ENCODE assay signal across 11 cellular contexts in the genomic region with DNA sequence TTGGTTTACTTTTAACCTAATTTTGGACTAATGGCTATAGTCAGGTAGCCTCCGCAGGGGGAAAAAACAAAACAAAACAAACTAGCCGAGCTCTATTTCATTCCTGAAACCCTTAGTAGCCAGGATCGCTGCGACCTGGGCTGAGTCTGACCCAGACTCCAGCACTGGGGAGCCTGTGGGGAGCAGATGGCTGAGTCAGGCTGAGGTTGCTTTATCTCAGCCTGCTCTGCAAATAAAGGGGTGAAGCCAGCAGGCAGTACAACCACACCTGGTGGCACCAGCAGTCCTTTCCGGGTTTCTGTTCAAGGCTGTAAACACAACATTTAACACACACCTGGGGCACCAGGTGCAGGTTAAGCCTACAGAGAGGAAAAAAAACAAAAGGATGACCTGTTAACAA.
DNase-seq lines count a peak whose midpoint lies in the region; ATAC-seq lines count a peak whose summit lies in the region.
"Had no signal": no experiment of that assay in that cellular context is flagged by ENCODE, and none has a peak within 500 bp of the region (broad histone marks: within the 10 kb centered on the region; RNA-seq: fewer than 3 reads in every experiment).

No MANE protein-coding gene starts in this region.

- no peak overlapping the region for H3K27ac Mint-ChIP-seq in stimulated activated naive CD8-positive, alpha-beta T cell treated with anti-CD3 and anti-CD28 coated beads, Interleukin-15, amount 100 ng/mL, for 72 hours

- H3K9me3 ChIP-seq in mucosa of rectum (ENCODE audit: control insufficient read depth in 2 of 2, low read length in 2 of 2) = no peaks in the 10 kb centered on the region

- peaks cover 15 to 23% of the 10 kb centered on the region in 2 donors for H3K36me3 ChIP-seq in mucosa of rectum (ENCODE audit: control insufficient read depth in 2 of 2, insufficient read depth in 2 of 2, low read length in 2 of 2)

- no peaks in the 10 kb centered on the region for H3K27me3 ChIP-seq in mucosa of rectum (ENCODE audit: control insufficient read depth in 2 of 2, insufficient read depth in 2 of 2, low read length in 2 of 2)

- H3K27me3 Mint-ChIP-seq in stimulated activated naive CD8-positive, alpha-beta T cell treated with anti-CD3 and anti-CD28 coated beads, Interleukin-15, amount 100 ng/mL, for 72 hours = no peaks in the 10 kb centered on the region

- no peak overlapping the region for H3K4me3 Mint-ChIP-seq in stimulated activated naive CD8-positive, alpha-beta T cell treated with anti-CD3 and anti-CD28 coated beads, Interleukin-15, amount 100 ng/mL, for 72 hours
- H3K4me3 Mint-ChIP-seq: CD14-positive monocyte had no signal

- peaks cover 38 to 63% of the 10 kb centered on the region in 2 donors for H3K4me1 ChIP-seq in mucosa of rectum (ENCODE audit: control insufficient read depth in 2 of 2, insufficient read depth in 2 of 2, low read length in 2 of 2)

- no peak overlapping the region for H3K4me3 ChIP-seq in mucosa of rectum (ENCODE audit: low read length in 2 of 2)

- peak overlapping the region in 1 of 2 donors; percentile 53 for H3K9ac ChIP-seq in mucosa of rectum (ENCODE audit: low read depth in 1 of 2, low read length in 2 of 2)

- peak; percentile 88 for DNase-seq in DMS53 treated with DMSO at 0.1 percent for 48 hours (lab: John Stamatoyannopoulos, UW; ENCODE audit: unreplicated experiment)
- peak; percentile 90 for DNase-seq in NCI-H2171 treated with DMSO at 0.1 percent for 48 hours (lab: John Stamatoyannopoulos, UW)
- DNase-seq in cerebellar nuclear complex (lab: John Stamatoyannopoulos, UW) = peak; percentile 45 to 61
- DNase-seq in D341Med (ENCODE audit: low spot score) = no peak
- no peak for DNase-seq in stimulated activated naive CD8-positive, alpha-beta T cell treated with anti-CD3 and anti-CD28 coated beads, Interleukin-15, amount 100 ng/mL, for 72 hours
- DNase-seq: activated CD4-positive, alpha-beta T cell treated with anti-CD3 and anti-CD28 coated beads for 1 hour; stimulated activated CD4-positive, alpha-beta T cell treated with anti-CD3 and anti-CD28 coated beads, Interleukin-4, amount 100 ng/mL, for 4 hours had no signal

- ATAC-seq in HG03460 (IDR thresholded peaks at IDR 0.05; ENCODE audit: unreplicated experiment) (no peak), HG02571 (IDR thresholded peaks at IDR 0.05; ENCODE audit: unreplicated experiment) (no peak)
- ATAC-seq in stimulated activated naive CD8-positive, alpha-beta T cell treated with anti-CD3 and anti-CD28 coated beads, Interleukin-15, amount 100 ng/mL, for 72 hours = no peak

- H3K9me3 Mint-ChIP-seq in stimulated activated naive CD8-positive, alpha-beta T cell treated with anti-CD3 and anti-CD28 coated beads, Interleukin-15, amount 100 ng/mL, for 72 hours = no peaks in the 10 kb centered on the region

- peak overlapping the region; percentile 68 to 77 for H3K27ac ChIP-seq in mucosa of rectum (ENCODE audit: low read depth in 2 of 2, low read length in 2 of 2)

- H3K4me1 Mint-ChIP-seq in stimulated activated naive CD8-positive, alpha-beta T cell treated with anti-CD3 and anti-CD28 coated beads, Interleukin-15, amount 100 ng/mL, for 72 hours = peaks cover 12% of the 10 kb centered on the region

Comparison
In these comparisons a context has a peak if more than half of its experiments do, and no peak if none do; other contexts are left out.
1. DNase-seq: peak in DMS53 treated with DMSO at 0.1 percent for 48 hours (single experiment), NCI-H2171 treated with DMSO at 0.1 percent for 48 hours (single experiment) and cerebellar nuclear complex (2 of 2); none in D341Med (single experiment) and stimulated activated naive CD8-positive, alpha-beta T cell treated with anti-CD3 and anti-CD28 coated beads, Interleukin-15, amount 100 ng/mL, for 72 hours (0 of 2).